ENCODE assay signal across 7 cellular contexts in the genomic region with DNA sequence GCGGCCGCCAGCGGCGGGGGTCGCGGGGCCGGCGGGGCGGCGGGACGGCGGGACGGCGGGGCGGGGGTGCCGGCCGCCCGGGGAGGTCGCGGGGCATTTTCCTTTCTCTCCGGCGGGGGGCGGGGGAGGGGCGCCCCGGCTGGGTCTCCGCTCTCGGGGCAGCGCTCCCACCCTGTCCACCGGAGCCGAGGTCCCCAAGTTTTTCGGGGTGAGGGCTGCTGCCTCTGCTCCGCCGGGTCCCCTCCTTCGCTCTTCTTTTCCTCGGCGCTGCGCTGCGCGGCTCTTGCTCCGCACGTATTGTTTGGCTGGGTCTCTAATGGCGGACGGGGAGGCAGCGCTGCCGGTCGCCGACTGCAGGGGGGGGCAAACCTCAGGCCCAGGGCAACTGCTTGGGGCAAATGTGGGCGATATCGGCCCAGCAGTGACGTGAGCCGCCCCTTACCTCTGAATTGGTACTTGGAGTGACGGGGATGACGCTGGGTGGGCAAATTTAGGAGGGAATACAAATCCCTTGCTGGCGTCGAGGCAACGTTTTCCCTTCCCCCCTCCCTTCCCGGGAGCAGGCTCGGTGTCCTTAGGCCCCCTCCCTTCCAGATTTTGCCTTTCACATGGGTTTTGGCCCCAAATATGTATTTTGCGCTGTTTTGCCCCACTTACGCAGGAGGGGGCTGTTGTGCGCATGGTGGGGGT. TPM values are rescaled to one million over a fixed set of nuclear protein-coding genes. Genes with fewer than 3 reads are reported as not detected.
DNase-seq lines count a peak whose midpoint lies in the region; ATAC-seq, FAIRE-seq and TF ChIP-seq lines count a peak whose summit lies in the region.

No MANE protein-coding gene starts in this region.

- peak; percentile 31 for DNase-seq in GM12892 (ENCODE audit: insufficient read length)
- DNase-seq in HT-29 (ENCODE audit: low spot score), result peak; percentile 72
- peak; percentile 49 for DNase-seq in SK-MEL-5 (ENCODE audit: low read depth, low spot score)
- DNase-seq in activated naive CD4-positive, alpha-beta T cell treated with anti-CD3 and anti-CD28 coated beads, Interleukin-2, amount 50 U/mL, for 72 hours (ENCODE audit: low spot score in 2 of 2), result peak; percentile 62 to 71
- DNase-seq in cardiac muscle cell (ENCODE audit: low read depth in 1 of 2, low spot score in 1 of 2), result peak; percentile 61 to 65
- peak; percentile 21 to 34 for DNase-seq in tibial nerve (ENCODE audit: low spot score in 2 of 2)

- peak overlapping the region; percentile 65 for H3K4me3 ChIP-seq in cardiac muscle cell
- peak overlapping the region; percentile 57 for H3K4me3 ChIP-seq in parathyroid adenoma (ENCODE audit: low read depth, low read length)
- H3K4me3 ChIP-seq in tibial nerve, result peak overlapping the region; percentile 61 to 95 (median 82)

- no peaks in the 10 kb centered on the region for H3K9me3 ChIP-seq in cardiac muscle cell (ENCODE audit: low read depth)
- no peaks in the 10 kb centered on the region for H3K9me3 ChIP-seq in parathyroid adenoma (ENCODE audit: control insufficient read depth, low read length)
- no peaks in the 10 kb centered on the region for H3K9me3 ChIP-seq in tibial nerve

- peak; percentile 85 for FAIRE-seq in GM12892 (lab: Jason Lieb, UNC)

- peak; percentile 6 to 11 for ATAC-seq in activated naive CD4-positive, alpha-beta T cell treated with anti-CD3 and anti-CD28 coated beads, Interleukin-2, amount 50 U/mL, for 72 hours

- no peak for TF ChIP-seq EP300 in tibial nerve (IDR thresholded peaks at IDR 0.05)

- H3K36me3 Mint-ChIP-seq in activated naive CD4-positive, alpha-beta T cell treated with anti-CD3 and anti-CD28 coated beads, Interleukin-2, amount 50 U/mL, for 72 hours, result peaks cover 0 to 14% of the 10 kb centered on the region in 2 donors

- peak overlapping the region; percentile 85 for H2AFZ ChIP-seq in parathyroid adenoma

- in situ Hi-C loops in SK-MEL-5 (cut with HindIII; ENCODE audit: low pct_unique_long_range_greater_than_20kb, low sequenced_read_pairs), result no loop called here

- H3K9ac ChIP-seq in parathyroid adenoma, result peak overlapping the region; percentile 67

- H3K79me2 ChIP-seq in parathyroid adenoma, result peaks cover 7% of the 10 kb centered on the region

- WGBS in tibial nerve, 2 donors, result 1% methylated on average over 34 to 35 of the region's 61 CpGs

- no peak for TF ChIP-seq CTCF in cardiac muscle cell (IDR thresholded peaks at IDR 0.05; ENCODE audit: low read depth, low read length)
- no peak for TF ChIP-seq CTCF in parathyroid adenoma (IDR thresholded peaks at IDR 0.05)
- peak in 1 of 5 experiments; percentile 42 for TF ChIP-seq CTCF in tibial nerve (IDR thresholded peaks at IDR 0.05)

- H3K4me1 ChIP-seq in cardiac muscle cell (ENCODE audit: low read depth) (peaks cover 23% of the 10 kb centered on the region), parathyroid adenoma (no peaks in the 10 kb centered on the region), tibial nerve (peaks cover 0 to 45% (median 24%) of the 10 kb centered on the region in 4 donors)

- H3K27me3 ChIP-seq in cardiac muscle cell, result no peaks in the 10 kb centered on the region
- no peaks in the 10 kb centered on the region for H3K27me3 ChIP-seq in parathyroid adenoma (ENCODE audit: control insufficient read depth, insufficient read depth, low read length)
- H3K27me3 ChIP-seq in tibial nerve, result no peaks in the 10 kb centered on the region

- no peaks in the 10 kb centered on the region for H3K9me3 Mint-ChIP-seq in activated naive CD4-positive, alpha-beta T cell treated with anti-CD3 and anti-CD28 coated beads, Interleukin-2, amount 50 U/mL, for 72 hours

- H3K27ac ChIP-seq in cardiac muscle cell (peak overlapping the region; percentile 95), parathyroid adenoma (peak overlapping the region; percentile 92), tibial nerve (peak overlapping the region; percentile 94 to 100 (median 97))

- H3K4me2 ChIP-seq in parathyroid adenoma (ENCODE audit: low read length), result peak overlapping the region; percentile 82

- H3K36me3 ChIP-seq in cardiac muscle cell (peaks cover 23% of the 10 kb centered on the region), parathyroid adenoma (ENCODE audit: control insufficient read depth, insufficient read depth, low read length) (no peaks in the 10 kb centered on the region), tibial nerve (no peaks in the 10 kb centered on the region)

- TF ChIP-seq POLR2A in GM12892 (IDR thresholded peaks at IDR 0.05; ENCODE audit: low read depth, low read length) (no peak; the same call in 1 of the 2 replicates), tibial nerve (IDR thresholded peaks at IDR 0.05) (no peak)

- H3K27ac Mint-ChIP-seq in activated naive CD4-positive, alpha-beta T cell treated with anti-CD3 and anti-CD28 coated beads, Interleukin-2, amount 50 U/mL, for 72 hours, result peak overlapping the region; percentile 96 to 98

RNA-seq across cellular contexts. Expression of a gene that starts 0.8 kb away (rescaled TPM):
- 53.2 TPM for polyA plus RNA-seq in GM12892 (2012; ENCODE audit: missing spikeins)
- 35.3 and 39.2 TPM in 2 replicates for total RNA-seq in HT-29 (2014; rRNA removed; shearing (Covaris generic))
- 84.3 and 84.6 TPM in 2 replicates for total RNA-seq in SK-MEL-5 (2014; rRNA removed; shearing (Covaris generic))
- polyA plus RNA-seq in SK-MEL-5 (2015; cell fraction: cytosol; rRNA removed), result 30.5 and 45.8 TPM in 2 replicates
- polyA plus RNA-seq in SK-MEL-5 (2015; cell fraction: nucleus; rRNA removed), result 121 and 123 TPM in 2 replicates
- total RNA-seq in activated naive CD4-positive, alpha-beta T cell treated with anti-CD3 and anti-CD28 coated beads, Interleukin-2, amount 50 U/mL, for 72 hours, result 10 to 100 TPM; 85.1 to 94.0 TPM
- total RNA-seq in cardiac muscle cell (53.9 and 82.1 TPM in 2 replicates), tibial nerve (10 to 100 TPM; 60.7 to 75.3 (median 68.1) TPM)
- 42.5 and 59.4 TPM in 2 replicates for polyA plus RNA-seq in cardiac muscle cell

Comparison
In these comparisons a context has a peak if more than half of its experiments do, and no peak if none do; other contexts are left out.
1. Peak in every context shown above with its lines: DNase-seq, ATAC-seq, H3K4me3 ChIP-seq and H3K27ac ChIP-seq.